Comparison of ENCODE assay signal across 11 cellular contexts in the genomic region with DNA sequence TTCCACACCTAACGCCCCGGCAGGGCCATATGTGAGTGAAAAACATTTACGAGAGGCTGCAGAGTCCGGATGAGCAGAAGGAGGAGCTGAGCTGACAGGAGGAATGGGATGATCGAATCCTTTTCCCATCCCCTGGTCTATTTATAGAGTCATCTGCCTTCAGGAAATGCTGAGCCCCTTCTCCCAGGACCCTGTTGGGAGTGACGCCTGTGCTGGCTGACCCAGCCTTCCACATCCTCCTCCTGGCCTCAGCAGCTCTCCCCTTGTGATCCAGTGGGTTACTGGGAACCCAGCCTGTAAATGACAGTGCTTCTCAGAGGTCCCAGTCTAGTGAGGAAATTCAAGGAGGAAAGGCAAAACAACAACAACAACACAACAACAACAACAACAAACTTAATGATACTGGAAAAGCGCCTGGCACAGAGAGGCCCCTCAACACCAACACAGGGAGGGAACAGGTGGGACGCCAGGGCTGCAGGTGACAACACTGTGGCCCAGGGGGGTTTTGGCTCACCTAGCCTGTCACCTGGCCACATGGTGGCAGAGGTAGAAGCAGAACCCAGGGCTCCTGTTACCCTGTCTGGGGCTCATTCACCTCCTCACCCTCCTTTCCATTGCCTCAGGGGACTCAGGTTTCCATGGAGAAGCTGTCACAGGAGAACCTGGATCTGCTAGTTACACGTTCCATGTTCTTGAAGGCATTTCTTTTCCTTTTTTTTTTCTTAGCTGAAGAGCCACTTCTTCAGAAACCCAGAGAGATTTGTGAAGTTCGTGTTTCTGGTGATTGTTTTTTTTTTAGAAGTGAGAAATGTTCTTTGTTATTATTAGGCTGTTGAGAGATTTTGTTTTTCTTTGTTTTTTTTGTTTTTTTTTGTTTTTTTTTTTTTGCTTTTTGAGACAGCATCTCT. TPM values are rescaled to one million over a fixed set of nuclear protein-coding genes. Genes with fewer than 3 reads are reported as not detected.
DNase-seq lines count a peak whose midpoint lies in the region; ATAC-seq and TF ChIP-seq lines count a peak whose summit lies in the region.
"Had no signal": no experiment of that assay in that cellular context is flagged by ENCODE, and none has a peak within 500 bp of the region (broad histone marks: within the 10 kb centered on the region; RNA-seq: fewer than 3 reads in every experiment).

No MANE protein-coding gene starts in this region.

- no peak for TF ChIP-seq POLR2A in vagina (IDR thresholded peaks at IDR 0.05)

- H3K36me3 Mint-ChIP-seq in endothelial cell (ENCODE audit: low read depth, unreplicated experiment) = peaks cover 4% of the 10 kb centered on the region
- H3K36me3 Mint-ChIP-seq: natural killer cell treated with Interleukin-12 subunit alpha and Interleukin-12 subunit beta and Interleukin-15 and Interleukin-18, amount 100 ng/mL, for 72 hours had no signal

- peak; percentile 32 for ATAC-seq in Right ventricle myocardium inferior
- ATAC-seq: natural killer cell treated with Interleukin-12 subunit alpha and Interleukin-12 subunit beta and Interleukin-15 and Interleukin-18, amount 100 ng/mL, for 72 hours had no signal

- no peak overlapping the region for H3K4me3 ChIP-seq in mesodermal cell (ENCODE audit: extremely low read depth, insufficient read depth, low read length, poor library complexity, severe bottlenecking)
- H3K4me3 ChIP-seq in vagina = no peak overlapping the region

- peaks cover 32% of the 10 kb centered on the region for H3K4me1 ChIP-seq in mesodermal cell (ENCODE audit: control insufficient read depth, insufficient read depth, low read length, poor library complexity, severe bottlenecking)
- H3K4me1 ChIP-seq in vagina = peaks cover 27% of the 10 kb centered on the region

- TF ChIP-seq CTCF in endothelial cell (IDR thresholded peaks at IDR 0.05; ENCODE audit: unreplicated experiment) (no peak), vagina (IDR thresholded peaks at IDR 0.05) (no peak)

- 74 to 77% methylated on average over 5 to 6 of the region's 10 CpGs for WGBS in mesodermal cell (ENCODE audit: insufficient coverage in 2 of 2), 2 experiments

- intact Hi-C loops in Right ventricle myocardium inferior (cut with DNase I) (no loop called here), cardiac septum (cut with DNase I) (no loop called here), vagina (cut with DNase I) (no loop called here)

- H3K4me3 Mint-ChIP-seq in endothelial cell (ENCODE audit: unreplicated experiment) = no peak overlapping the region
- H3K4me3 Mint-ChIP-seq: natural killer cell treated with Interleukin-12 subunit alpha and Interleukin-12 subunit beta and Interleukin-15 and Interleukin-18, amount 100 ng/mL, for 72 hours had no signal

- H3K27me3 ChIP-seq in vagina = no peaks in the 10 kb centered on the region

- no peaks in the 10 kb centered on the region for H3K9me3 ChIP-seq in mesodermal cell (ENCODE audit: control insufficient read depth, low read length)
- no peaks in the 10 kb centered on the region for H3K9me3 ChIP-seq in vagina

- peaks cover 25% of the 10 kb centered on the region for H3K4me1 Mint-ChIP-seq in endothelial cell (ENCODE audit: unreplicated experiment)

- H3K27ac Mint-ChIP-seq in endothelial cell (ENCODE audit: unreplicated experiment) = peak overlapping the region; percentile 33
- H3K27ac Mint-ChIP-seq: natural killer cell treated with Interleukin-12 subunit alpha and Interleukin-12 subunit beta and Interleukin-15 and Interleukin-18, amount 100 ng/mL, for 72 hours had no signal

- no peaks in the 10 kb centered on the region for H3K9me3 Mint-ChIP-seq in endothelial cell (ENCODE audit: unreplicated experiment)
- H3K9me3 Mint-ChIP-seq: natural killer cell treated with Interleukin-12 subunit alpha and Interleukin-12 subunit beta and Interleukin-15 and Interleukin-18, amount 100 ng/mL, for 72 hours had no signal

- no peak for DNase-seq in Right ventricle myocardium inferior (ENCODE audit: missing footprints)
- no peak for DNase-seq in cardiac septum (ENCODE audit: low spot score)
- no peak for DNase-seq in endothelial cell (ENCODE audit: low spot score)
- no peak for DNase-seq in vagina (ENCODE audit: extremely low spot score in 2 of 2)
- no peak for DNase-seq in kidney tubule cell (ENCODE audit: low spot score)
- no peak for DNase-seq in central memory CD4-positive, alpha-beta T cell
- no peak for DNase-seq in mesenteric fat pad (ENCODE audit: low spot score)
- DNase-seq: dermis blood vessel endothelial cell had no signal

- peaks cover 2% of the 10 kb centered on the region for H3K36me3 ChIP-seq in mesodermal cell (ENCODE audit: control insufficient read depth, insufficient read depth, low read length)
- H3K36me3 ChIP-seq in vagina = no peaks in the 10 kb centered on the region

- H3K27ac ChIP-seq in mesodermal cell (ENCODE audit: low read depth, low read length, severe bottlenecking) = peak overlapping the region; percentile 83
- H3K27ac ChIP-seq in vagina = peak overlapping the region; percentile 80

- peaks cover 2% of the 10 kb centered on the region for H3K27me3 Mint-ChIP-seq in endothelial cell (ENCODE audit: unreplicated experiment)

RNA-seq across cellular contexts. Expression of gene DENND2A, which starts 16.4 kb away (rescaled TPM):
- 15.0 TPM for total RNA-seq in Right ventricle myocardium inferior
- 7.2 TPM for total RNA-seq in cardiac septum
- total RNA-seq in endothelial cell (ENCODE audit: unreplicated experiment) = 41.0 TPM
- 28.9 TPM for polyA plus RNA-seq in mesodermal cell (2013, experiment 1 of 2)
- 30.9 TPM for polyA plus RNA-seq in mesodermal cell (2013, experiment 2 of 2)
- total RNA-seq in vagina = 17.4 TPM
- 24.6 TPM for total RNA-seq in mesenteric fat pad
- total RNA-seq: LHCN-M2; natural killer cell treated with Interleukin-12 subunit alpha and Interleukin-12 subunit beta and Interleukin-15 and Interleukin-18, amount 100 ng/mL, for 72 hours had no signal

RNA-seq across cellular contexts. Expression of gene ADCK2, which starts 48.5 kb away (rescaled TPM):
- 11.6 TPM for total RNA-seq in Right ventricle myocardium inferior
- total RNA-seq in cardiac septum = 9.3 TPM
- total RNA-seq in endothelial cell (ENCODE audit: unreplicated experiment) = 37.6 TPM
- polyA plus RNA-seq in mesodermal cell (2013, experiment 1 of 2) = 6.0 TPM
- 4.0 TPM for polyA plus RNA-seq in mesodermal cell (2013, experiment 2 of 2)
- 21.1 TPM for total RNA-seq in vagina
- 13.3 TPM for total RNA-seq in mesenteric fat pad
